Comparison of ENCODE assay signal across 8 cellular contexts in the genomic region with DNA sequence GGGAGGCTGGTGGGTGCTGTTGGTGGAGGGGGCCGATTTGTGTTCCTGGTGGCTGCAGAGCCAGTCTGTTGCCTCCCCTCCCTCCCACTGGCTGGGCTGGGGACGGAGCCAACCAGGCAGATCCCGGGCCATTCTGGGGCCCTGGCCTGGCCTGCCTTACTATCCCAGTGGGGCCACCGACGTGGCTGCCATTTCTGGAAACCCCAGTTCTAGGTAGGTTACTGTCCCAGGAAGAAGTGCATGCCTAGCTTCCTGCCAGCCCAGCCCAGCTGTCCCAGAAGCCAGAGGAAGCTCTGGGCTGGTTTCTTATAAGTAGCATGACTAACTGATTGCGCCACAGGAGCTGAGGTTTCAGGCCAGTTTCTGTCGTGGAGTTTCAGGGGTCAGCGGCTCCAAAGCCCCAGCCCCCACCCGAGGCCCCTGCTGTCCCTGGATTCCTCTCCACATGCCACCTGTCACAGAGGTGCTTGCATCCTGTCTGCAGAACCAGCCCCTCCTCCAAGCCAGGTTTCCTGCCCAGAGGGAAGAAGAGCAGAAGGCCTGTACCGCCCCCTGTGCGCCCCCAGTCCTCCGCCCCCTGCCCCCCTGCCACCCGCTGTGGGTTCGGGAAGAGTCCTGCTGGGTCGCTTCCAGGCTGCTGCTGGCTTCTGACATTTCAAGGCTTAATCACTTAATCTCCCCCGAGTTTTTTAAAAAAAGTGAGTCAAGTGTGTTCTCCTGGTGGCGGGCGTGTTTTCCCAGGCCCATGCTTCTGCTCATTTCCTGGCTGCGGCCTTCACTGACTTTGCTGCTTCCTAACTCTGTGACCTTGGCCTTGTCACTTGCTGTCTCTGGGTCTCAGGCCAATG. TPM values are rescaled to one million over a fixed set of nuclear protein-coding genes. Genes with fewer than 3 reads are reported as not detected.
DNase-seq lines count a peak whose midpoint lies in the region; ATAC-seq and TF ChIP-seq lines count a peak whose summit lies in the region.

No MANE protein-coding gene starts in this region.

- peak overlapping the region; percentile 49 to 74 (median 60) for H3K4me3 Mint-ChIP-seq in CD4-positive, CD25-positive, alpha-beta regulatory T cell
- H3K4me3 Mint-ChIP-seq in T-cell, result peak overlapping the region; percentile 28 to 70 (median 51)

- H3K27ac ChIP-seq in CD4-positive, CD25-positive, alpha-beta regulatory T cell (ENCODE audit: insufficient read depth, low read length, poor library complexity, severe bottlenecking), result peak overlapping the region; percentile 62

- no peak overlapping the region for H3K4me3 ChIP-seq in CD4-positive, CD25-positive, alpha-beta regulatory T cell (ENCODE audit: low read depth, low read length)
- no peak overlapping the region for H3K4me3 ChIP-seq in cardiac fibroblast (replicated peaks in 1 of 2; ENCODE audit: low read depth in 2 of 2, low read length in 2 of 2)
- H3K4me3 ChIP-seq in kidney epithelial cell (ENCODE audit: low read depth, low read length), result no peak overlapping the region

- POLR2A ChIA-PET in T-cell (lab: Charles Lee), result no interaction called here

- peak; percentile 56 to 62 for ATAC-seq in CD4-positive, CD25-positive, alpha-beta regulatory T cell (ENCODE audit: low read depth in 2 of 2)
- ATAC-seq in HG03139 (IDR thresholded peaks at IDR 0.05; ENCODE audit: unreplicated experiment), result peak; percentile 65
- peak; percentile 70 to 79 (median 74) for ATAC-seq in T-cell (replicated peaks in 1 of 4)
- no peak for ATAC-seq in HG03442 (IDR thresholded peaks at IDR 0.05; ENCODE audit: unreplicated experiment)

- H3K36me3 Mint-ChIP-seq in CD4-positive, CD25-positive, alpha-beta regulatory T cell, result peaks cover 30% of the 10 kb centered on the region
- H3K36me3 Mint-ChIP-seq in T-cell, result peaks cover 38% of the 10 kb centered on the region

- H3K27ac Mint-ChIP-seq in CD4-positive, CD25-positive, alpha-beta regulatory T cell, result peak overlapping the region; percentile 84 to 89 (median 87)
- peak overlapping the region; percentile 82 to 89 for H3K27ac Mint-ChIP-seq in T-cell

- H3K36me3 ChIP-seq in CD4-positive, CD25-positive, alpha-beta regulatory T cell (ENCODE audit: control insufficient read depth, insufficient read depth, low read length), result peaks cover 13% of the 10 kb centered on the region
- no peaks in the 10 kb centered on the region for H3K36me3 ChIP-seq in kidney epithelial cell (ENCODE audit: control insufficient read depth, insufficient read depth, low read length)

- in situ Hi-C loops in GM13977 (cut with MboI; ENCODE audit: low pct_unique_long_range_greater_than_20kb, low sequenced_read_pairs, unreplicated experiment), result no loop called here

- no peaks in the 10 kb centered on the region for H3K27me3 ChIP-seq in CD4-positive, CD25-positive, alpha-beta regulatory T cell (ENCODE audit: control insufficient read depth, insufficient read depth, low read length)
- no peaks in the 10 kb centered on the region for H3K27me3 ChIP-seq in kidney epithelial cell (ENCODE audit: control insufficient read depth, insufficient read depth, low read length)

- CTCF ChIA-PET in T-cell (lab: Charles Lee), result interaction anchor here in 1 of 2 donors (0.6 kb wide), 1 partner anchor 17 kb away, joined by 3 read pairs; no protein-coding TSS in a partner anchor

- H3K9me3 ChIP-seq in CD4-positive, CD25-positive, alpha-beta regulatory T cell (ENCODE audit: control insufficient read depth in 2 of 2, low read length in 2 of 2), result no peaks in the 10 kb centered on the region

- no peaks in the 10 kb centered on the region for H3K9me3 Mint-ChIP-seq in CD4-positive, CD25-positive, alpha-beta regulatory T cell
- H3K9me3 Mint-ChIP-seq in T-cell, result no peaks in the 10 kb centered on the region

- peaks cover 22 to 88% (median 60%) of the 10 kb centered on the region in 4 donors for H3K4me1 Mint-ChIP-seq in CD4-positive, CD25-positive, alpha-beta regulatory T cell
- H3K4me1 Mint-ChIP-seq in T-cell, result peaks cover 77 to 93% (median 84%) of the 10 kb centered on the region in 3 donors

- H3K27me3 Mint-ChIP-seq in CD4-positive, CD25-positive, alpha-beta regulatory T cell, result no peaks in the 10 kb centered on the region
- H3K27me3 Mint-ChIP-seq in T-cell, result no peaks in the 10 kb centered on the region

- TF ChIP-seq CTCF in cardiac fibroblast (IDR thresholded peaks at IDR 0.05; ENCODE audit: low read depth, low read length) (no peak), kidney epithelial cell (IDR thresholded peaks at IDR 0.05; ENCODE audit: insufficient read depth, low read length, poor library complexity, severe bottlenecking) (peak; percentile 14), GM13977 (IDR thresholded peaks at IDR 0.05; ENCODE audit: extremely low read depth, insufficient read depth, missing control alignments) (no peak)

- peak in 1 of 3 donors; percentile 72 for DNase-seq in CD4-positive, CD25-positive, alpha-beta regulatory T cell
- DNase-seq in T-cell (peak in 27 of 34 experiments; percentile 20 to 57 (median 35)), cardiac fibroblast (ENCODE audit: low read depth in 2 of 2) (peak; percentile 95 to 98), kidney epithelial cell (ENCODE audit: low read depth) (peak; percentile 86), GM13977 (ENCODE audit: low spot score) (no peak)
- peak; percentile 51 for DNase-seq in stimulated activated CD4-positive, alpha-beta T cell treated with anti-CD3 and anti-CD28 coated beads, Interleukin-1b, Interleukin-23, amount 100 ng/mL, for 48 hours

- H3K4me1 ChIP-seq in CD4-positive, CD25-positive, alpha-beta regulatory T cell (ENCODE audit: control insufficient read depth, insufficient read depth, low read length, poor library complexity, severe bottlenecking), result peaks cover 61% of the 10 kb centered on the region

RNA-seq across cellular contexts. Expression of gene IL4R, which starts 13.2 kb away (rescaled TPM):
- total RNA-seq in CD4-positive, CD25-positive, alpha-beta regulatory T cell, result 160 TPM
- polyA plus RNA-seq in CD4-positive, CD25-positive, alpha-beta regulatory T cell, result 10 to 100 TPM; 21.2 to 32.4 (median 25.8) TPM
- total RNA-seq in T-cell, result 100 to 1,000 TPM; 186 to 281 (median 221) TPM
- 52.1 and 58.8 TPM in 2 replicates for total RNA-seq in kidney epithelial cell

RNA-seq across cellular contexts. Expression of gene NSMCE1, which starts 58.4 kb away (rescaled TPM):
- 40.0 TPM for total RNA-seq in CD4-positive, CD25-positive, alpha-beta regulatory T cell
- polyA plus RNA-seq in CD4-positive, CD25-positive, alpha-beta regulatory T cell, result 100 to 1,000 TPM; 128 to 156 (median 138) TPM
- total RNA-seq in T-cell, result 10 to 100 TPM; 53.5 to 83.2 (median 73.9) TPM
- total RNA-seq in kidney epithelial cell, result 88.9 and 94.8 TPM in 2 replicates
